Comparison of ENCODE assay signal across 1 cellular context in the genomic region with DNA sequence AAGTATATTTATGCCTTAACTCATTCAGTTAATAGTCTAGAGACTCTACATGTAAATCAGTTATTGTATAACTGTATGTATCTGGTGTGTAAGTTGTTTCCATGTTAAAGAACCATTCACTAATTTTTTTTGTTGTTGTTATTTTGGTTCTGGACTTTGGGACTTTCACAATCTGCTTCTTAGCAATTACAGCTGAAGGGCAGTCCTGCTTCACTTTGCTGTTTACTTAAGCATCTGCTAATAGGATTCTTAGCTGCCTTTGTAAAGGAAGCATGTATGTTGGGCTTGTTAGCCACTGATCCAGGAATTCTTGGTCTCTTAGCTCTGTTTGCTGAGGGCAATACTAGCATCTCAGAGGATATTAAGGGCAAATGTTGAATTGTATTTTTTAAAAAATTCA.
TF ChIP-seq lines count a peak whose summit lies in the region.

No MANE protein-coding gene starts in this region.

TF ChIP-seq in HepG2, 621 proteins besides CTCF, POLR2A, EP300 and RAD21 (continued from another document and continues in another):
- TF ChIP-seq, protein P1, sequence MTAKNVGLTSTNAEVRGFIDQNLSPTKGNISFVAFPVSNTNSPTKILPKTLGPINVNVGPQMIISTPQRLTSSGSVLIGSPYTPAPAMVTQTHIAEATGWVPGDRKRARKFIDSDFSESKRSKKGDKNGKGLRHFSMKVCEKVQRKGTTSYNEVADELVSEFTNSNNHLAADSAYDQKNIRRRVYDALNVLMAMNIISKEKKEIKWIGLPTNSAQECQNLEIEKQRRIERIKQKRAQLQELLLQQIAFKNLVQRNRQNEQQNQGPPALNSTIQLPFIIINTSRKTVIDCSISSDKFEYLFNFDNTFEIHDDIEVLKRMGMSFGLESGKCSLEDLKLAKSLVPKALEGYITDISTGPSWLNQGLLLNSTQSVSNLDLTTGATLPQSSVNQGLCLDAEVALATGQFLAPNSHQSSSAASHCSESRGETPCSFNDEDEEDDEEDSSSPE (CRISPR knock-in tag; IDR thresholded peaks at IDR 0.05): no peak
- TF ChIP-seq HOXD1 (CRISPR knock-in tag; IDR thresholded peaks at IDR 0.05) (no peak), ASH2L (IDR thresholded peaks at IDR 0.05; ENCODE audit: insufficient read length, low read depth, low read length) (no peak), ZNF431 (CRISPR knock-in tag; IDR thresholded peaks at IDR 0.05; ENCODE audit: borderline replicate concordance, low read depth) (no peak), TOPORS (CRISPR knock-in tag; IDR thresholded peaks at IDR 0.05) (no peak), HNF4G (IDR thresholded peaks at IDR 0.05; ENCODE audit: borderline replicate concordance, low read depth, low read length) (peak; percentile 70; the same call in 1 of the 2 replicates), HNF4G (CRISPR knock-in tag; IDR thresholded peaks at IDR 0.05; ENCODE audit: borderline replicate concordance, low read depth) (no peak), CREM (IDR thresholded peaks at IDR 0.05) (no peak), CREM (CRISPR knock-in tag; IDR thresholded peaks at IDR 0.05) (no peak), POLR2G (IDR thresholded peaks at IDR 0.05; ENCODE audit: low read depth, low read length) (no peak), GZF1 (CRISPR knock-in tag; IDR thresholded peaks at IDR 0.05) (no peak), ZNF501 (CRISPR knock-in tag; IDR thresholded peaks at IDR 0.05) (no peak), ZNF605 (CRISPR knock-in tag; IDR thresholded peaks at IDR 0.05) (no peak), FOXP1 (IDR thresholded peaks at IDR 0.05) (peak; percentile 67; the same call in 1 of the 2 replicates), FOXP1 (CRISPR knock-in tag; IDR thresholded peaks at IDR 0.05) (peak; percentile 91; the same call in 1 of the 2 replicates), MEF2D (CRISPR knock-in tag; IDR thresholded peaks at IDR 0.05) (peak; percentile 54; the same call in 1 of the 2 replicates), MIXL1 (CRISPR knock-in tag; IDR thresholded peaks at IDR 0.05) (peak; percentile 95), SAP130 (CRISPR knock-in tag; IDR thresholded peaks at IDR 0.05; ENCODE audit: low read depth) (peak; percentile 42), ELF3 (CRISPR knock-in tag; IDR thresholded peaks at IDR 0.05) (peak; percentile 39; the same call in 1 of the 2 replicates), SOX6 (IDR thresholded peaks at IDR 0.05) (no peak), SOX6 (CRISPR knock-in tag; IDR thresholded peaks at IDR 0.05) (peak; percentile 66), NCOA2 (CRISPR knock-in tag; IDR thresholded peaks at IDR 0.05) (peak; percentile 61), SP1 (IDR thresholded peaks at IDR 0.05) (no peak), SP1 (CRISPR knock-in tag; IDR thresholded peaks at IDR 0.05) (no peak), ZNF101 (CRISPR knock-in tag; IDR thresholded peaks at IDR 0.05; ENCODE audit: borderline replicate concordance, low read depth) (no peak), FOXA3 (CRISPR knock-in tag; IDR thresholded peaks at IDR 0.05) (peak; percentile 96), FOXA1 (IDR thresholded peaks at IDR 0.05) (peak; percentile 44; the same call in 1 of the 2 replicates), FOXA1 (CRISPR knock-in tag; IDR thresholded peaks at IDR 0.05) (peak; percentile 91), ZNF121 (CRISPR knock-in tag; IDR thresholded peaks at IDR 0.05) (no peak), ZBTB42 (CRISPR knock-in tag; IDR thresholded peaks at IDR 0.05) (no peak), IRF2 (CRISPR knock-in tag; IDR thresholded peaks at IDR 0.05) (0 out of 2 replicates have a peak, but pooled peaks have one; percentile 35), DNMT1 (CRISPR knock-in tag; IDR thresholded peaks at IDR 0.05) (no peak), ZMAT3 (CRISPR knock-in tag; conservative IDR thresholded peaks at IDR 0.05) (no peak), ZNF746 (CRISPR knock-in tag; IDR thresholded peaks at IDR 0.05) (no peak), ZNF331 (CRISPR knock-in tag; IDR thresholded peaks at IDR 0.05) (0 out of 2 replicates have a peak, but pooled peaks have one; percentile 9)
- TF ChIP-seq, protein P2, sequence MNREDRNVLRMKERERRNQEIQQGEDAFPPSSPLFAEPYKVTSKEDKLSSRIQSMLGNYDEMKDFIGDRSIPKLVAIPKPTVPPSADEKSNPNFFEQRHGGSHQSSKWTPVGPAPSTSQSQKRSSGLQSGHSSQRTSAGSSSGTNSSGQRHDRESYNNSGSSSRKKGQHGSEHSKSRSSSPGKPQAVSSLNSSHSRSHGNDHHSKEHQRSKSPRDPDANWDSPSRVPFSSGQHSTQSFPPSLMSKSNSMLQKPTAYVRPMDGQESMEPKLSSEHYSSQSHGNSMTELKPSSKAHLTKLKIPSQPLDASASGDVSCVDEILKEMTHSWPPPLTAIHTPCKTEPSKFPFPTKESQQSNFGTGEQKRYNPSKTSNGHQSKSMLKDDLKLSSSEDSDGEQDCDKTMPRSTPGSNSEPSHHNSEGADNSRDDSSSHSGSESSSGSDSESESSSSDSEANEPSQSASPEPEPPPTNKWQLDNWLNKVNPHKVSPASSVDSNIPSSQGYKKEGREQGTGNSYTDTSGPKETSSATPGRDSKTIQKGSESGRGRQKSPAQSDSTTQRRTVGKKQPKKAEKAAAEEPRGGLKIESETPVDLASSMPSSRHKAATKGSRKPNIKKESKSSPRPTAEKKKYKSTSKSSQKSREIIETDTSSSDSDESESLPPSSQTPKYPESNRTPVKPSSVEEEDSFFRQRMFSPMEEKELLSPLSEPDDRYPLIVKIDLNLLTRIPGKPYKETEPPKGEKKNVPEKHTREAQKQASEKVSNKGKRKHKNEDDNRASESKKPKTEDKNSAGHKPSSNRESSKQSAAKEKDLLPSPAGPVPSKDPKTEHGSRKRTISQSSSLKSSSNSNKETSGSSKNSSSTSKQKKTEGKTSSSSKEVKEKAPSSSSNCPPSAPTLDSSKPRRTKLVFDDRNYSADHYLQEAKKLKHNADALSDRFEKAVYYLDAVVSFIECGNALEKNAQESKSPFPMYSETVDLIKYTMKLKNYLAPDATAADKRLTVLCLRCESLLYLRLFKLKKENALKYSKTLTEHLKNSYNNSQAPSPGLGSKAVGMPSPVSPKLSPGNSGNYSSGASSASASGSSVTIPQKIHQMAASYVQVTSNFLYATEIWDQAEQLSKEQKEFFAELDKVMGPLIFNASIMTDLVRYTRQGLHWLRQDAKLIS (CRISPR knock-in tag; IDR thresholded peaks at IDR 0.05): no peak
- TF ChIP-seq, protein P3, sequence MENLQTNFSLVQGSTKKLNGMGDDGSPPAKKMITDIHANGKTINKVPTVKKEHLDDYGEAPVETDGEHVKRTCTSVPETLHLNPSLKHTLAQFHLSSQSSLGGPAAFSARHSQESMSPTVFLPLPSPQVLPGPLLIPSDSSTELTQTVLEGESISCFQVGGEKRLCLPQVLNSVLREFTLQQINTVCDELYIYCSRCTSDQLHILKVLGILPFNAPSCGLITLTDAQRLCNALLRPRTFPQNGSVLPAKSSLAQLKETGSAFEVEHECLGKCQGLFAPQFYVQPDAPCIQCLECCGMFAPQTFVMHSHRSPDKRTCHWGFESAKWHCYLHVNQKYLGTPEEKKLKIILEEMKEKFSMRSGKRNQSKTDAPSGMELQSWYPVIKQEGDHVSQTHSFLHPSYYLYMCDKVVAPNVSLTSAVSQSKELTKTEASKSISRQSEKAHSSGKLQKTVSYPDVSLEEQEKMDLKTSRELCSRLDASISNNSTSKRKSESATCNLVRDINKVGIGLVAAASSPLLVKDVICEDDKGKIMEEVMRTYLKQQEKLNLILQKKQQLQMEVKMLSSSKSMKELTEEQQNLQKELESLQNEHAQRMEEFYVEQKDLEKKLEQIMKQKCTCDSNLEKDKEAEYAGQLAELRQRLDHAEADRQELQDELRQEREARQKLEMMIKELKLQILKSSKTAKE (CRISPR knock-in tag; IDR thresholded peaks at IDR 0.05; ENCODE audit: borderline replicate concordance): no peak
- TF ChIP-seq, protein P4, sequence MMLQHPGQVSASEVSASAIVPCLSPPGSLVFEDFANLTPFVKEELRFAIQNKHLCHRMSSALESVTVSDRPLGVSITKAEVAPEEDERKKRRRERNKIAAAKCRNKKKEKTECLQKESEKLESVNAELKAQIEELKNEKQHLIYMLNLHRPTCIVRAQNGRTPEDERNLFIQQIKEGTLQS (CRISPR knock-in tag; IDR thresholded peaks at IDR 0.05): no peak
- TF ChIP-seq, protein P5, sequence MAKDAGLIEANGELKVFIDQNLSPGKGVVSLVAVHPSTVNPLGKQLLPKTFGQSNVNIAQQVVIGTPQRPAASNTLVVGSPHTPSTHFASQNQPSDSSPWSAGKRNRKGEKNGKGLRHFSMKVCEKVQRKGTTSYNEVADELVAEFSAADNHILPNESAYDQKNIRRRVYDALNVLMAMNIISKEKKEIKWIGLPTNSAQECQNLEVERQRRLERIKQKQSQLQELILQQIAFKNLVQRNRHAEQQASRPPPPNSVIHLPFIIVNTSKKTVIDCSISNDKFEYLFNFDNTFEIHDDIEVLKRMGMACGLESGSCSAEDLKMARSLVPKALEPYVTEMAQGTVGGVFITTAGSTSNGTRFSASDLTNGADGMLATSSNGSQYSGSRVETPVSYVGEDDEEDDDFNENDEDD (CRISPR knock-in tag; IDR thresholded peaks at IDR 0.05; ENCODE audit: borderline replicate concordance): no peak
- TF ChIP-seq, protein P6, sequence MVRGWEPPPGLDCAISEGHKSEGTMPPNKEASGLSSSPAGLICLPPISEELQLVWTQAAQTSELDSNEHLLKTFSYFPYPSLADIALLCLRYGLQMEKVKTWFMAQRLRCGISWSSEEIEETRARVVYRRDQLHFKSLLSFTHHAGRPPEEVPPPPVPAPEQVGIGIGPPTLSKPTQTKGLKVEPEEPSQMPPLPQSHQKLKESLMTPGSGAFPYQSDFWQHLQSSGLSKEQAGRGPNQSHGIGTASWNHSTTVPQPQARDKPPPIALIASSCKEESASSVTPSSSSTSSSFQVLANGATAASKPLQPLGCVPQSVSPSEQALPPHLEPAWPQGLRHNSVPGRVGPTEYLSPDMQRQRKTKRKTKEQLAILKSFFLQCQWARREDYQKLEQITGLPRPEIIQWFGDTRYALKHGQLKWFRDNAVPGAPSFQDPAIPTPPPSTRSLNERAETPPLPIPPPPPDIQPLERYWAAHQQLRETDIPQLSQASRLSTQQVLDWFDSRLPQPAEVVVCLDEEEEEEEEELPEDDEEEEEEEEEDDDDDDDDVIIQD (CRISPR knock-in tag; IDR thresholded peaks at IDR 0.05; ENCODE audit: low read depth): peak; percentile 32; the same call in 1 of the 2 replicates
- TF ChIP-seq, protein P7, sequence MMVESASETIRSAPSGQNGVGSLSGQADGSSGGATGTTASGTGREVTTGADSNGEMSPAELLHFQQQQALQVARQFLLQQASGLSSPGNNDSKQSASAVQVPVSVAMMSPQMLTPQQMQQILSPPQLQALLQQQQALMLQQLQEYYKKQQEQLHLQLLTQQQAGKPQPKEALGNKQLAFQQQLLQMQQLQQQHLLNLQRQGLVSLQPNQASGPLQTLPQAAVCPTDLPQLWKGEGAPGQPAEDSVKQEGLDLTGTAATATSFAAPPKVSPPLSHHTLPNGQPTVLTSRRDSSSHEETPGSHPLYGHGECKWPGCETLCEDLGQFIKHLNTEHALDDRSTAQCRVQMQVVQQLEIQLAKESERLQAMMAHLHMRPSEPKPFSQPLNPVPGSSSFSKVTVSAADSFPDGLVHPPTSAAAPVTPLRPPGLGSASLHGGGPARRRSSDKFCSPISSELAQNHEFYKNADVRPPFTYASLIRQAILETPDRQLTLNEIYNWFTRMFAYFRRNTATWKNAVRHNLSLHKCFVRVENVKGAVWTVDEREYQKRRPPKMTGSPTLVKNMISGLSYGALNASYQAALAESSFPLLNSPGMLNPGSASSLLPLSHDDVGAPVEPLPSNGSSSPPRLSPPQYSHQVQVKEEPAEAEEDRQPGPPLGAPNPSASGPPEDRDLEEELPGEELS (CRISPR knock-in tag; IDR thresholded peaks at IDR 0.05): peak; percentile 74
- TF ChIP-seq, protein P8, sequence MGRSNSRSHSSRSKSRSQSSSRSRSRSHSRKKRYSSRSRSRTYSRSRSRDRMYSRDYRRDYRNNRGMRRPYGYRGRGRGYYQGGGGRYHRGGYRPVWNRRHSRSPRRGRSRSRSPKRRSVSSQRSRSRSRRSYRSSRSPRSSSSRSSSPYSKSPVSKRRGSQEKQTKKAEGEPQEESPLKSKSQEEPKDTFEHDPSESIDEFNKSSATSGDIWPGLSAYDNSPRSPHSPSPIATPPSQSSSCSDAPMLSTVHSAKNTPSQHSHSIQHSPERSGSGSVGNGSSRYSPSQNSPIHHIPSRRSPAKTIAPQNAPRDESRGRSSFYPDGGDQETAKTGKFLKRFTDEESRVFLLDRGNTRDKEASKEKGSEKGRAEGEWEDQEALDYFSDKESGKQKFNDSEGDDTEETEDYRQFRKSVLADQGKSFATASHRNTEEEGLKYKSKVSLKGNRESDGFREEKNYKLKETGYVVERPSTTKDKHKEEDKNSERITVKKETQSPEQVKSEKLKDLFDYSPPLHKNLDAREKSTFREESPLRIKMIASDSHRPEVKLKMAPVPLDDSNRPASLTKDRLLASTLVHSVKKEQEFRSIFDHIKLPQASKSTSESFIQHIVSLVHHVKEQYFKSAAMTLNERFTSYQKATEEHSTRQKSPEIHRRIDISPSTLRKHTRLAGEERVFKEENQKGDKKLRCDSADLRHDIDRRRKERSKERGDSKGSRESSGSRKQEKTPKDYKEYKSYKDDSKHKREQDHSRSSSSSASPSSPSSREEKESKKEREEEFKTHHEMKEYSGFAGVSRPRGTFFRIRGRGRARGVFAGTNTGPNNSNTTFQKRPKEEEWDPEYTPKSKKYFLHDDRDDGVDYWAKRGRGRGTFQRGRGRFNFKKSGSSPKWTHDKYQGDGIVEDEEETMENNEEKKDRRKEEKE (IDR thresholded peaks at IDR 0.05): no peak
- TF ChIP-seq, protein P9, sequence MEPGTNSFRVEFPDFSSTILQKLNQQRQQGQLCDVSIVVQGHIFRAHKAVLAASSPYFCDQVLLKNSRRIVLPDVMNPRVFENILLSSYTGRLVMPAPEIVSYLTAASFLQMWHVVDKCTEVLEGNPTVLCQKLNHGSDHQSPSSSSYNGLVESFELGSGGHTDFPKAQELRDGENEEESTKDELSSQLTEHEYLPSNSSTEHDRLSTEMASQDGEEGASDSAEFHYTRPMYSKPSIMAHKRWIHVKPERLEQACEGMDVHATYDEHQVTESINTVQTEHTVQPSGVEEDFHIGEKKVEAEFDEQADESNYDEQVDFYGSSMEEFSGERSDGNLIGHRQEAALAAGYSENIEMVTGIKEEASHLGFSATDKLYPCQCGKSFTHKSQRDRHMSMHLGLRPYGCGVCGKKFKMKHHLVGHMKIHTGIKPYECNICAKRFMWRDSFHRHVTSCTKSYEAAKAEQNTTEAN (CRISPR knock-in tag; conservative IDR thresholded peaks at IDR 0.05): no peak
- TF ChIP-seq, protein P10, sequence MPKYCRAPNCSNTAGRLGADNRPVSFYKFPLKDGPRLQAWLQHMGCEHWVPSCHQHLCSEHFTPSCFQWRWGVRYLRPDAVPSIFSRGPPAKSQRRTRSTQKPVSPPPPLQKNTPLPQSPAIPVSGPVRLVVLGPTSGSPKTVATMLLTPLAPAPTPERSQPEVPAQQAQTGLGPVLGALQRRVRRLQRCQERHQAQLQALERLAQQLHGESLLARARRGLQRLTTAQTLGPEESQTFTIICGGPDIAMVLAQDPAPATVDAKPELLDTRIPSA (CRISPR knock-in tag; IDR thresholded peaks at IDR 0.05; ENCODE audit: borderline replicate concordance): no peak
- TF ChIP-seq, protein P11, sequence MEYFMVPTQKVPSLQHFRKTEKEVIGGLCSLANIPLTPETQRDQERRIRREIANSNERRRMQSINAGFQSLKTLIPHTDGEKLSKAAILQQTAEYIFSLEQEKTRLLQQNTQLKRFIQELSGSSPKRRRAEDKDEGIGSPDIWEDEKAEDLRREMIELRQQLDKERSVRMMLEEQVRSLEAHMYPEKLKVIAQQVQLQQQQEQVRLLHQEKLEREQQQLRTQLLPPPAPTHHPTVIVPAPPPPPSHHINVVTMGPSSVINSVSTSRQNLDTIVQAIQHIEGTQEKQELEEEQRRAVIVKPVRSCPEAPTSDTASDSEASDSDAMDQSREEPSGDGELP (IDR thresholded peaks at IDR 0.05; ENCODE audit: borderline replicate concordance, low read depth): peak; percentile 79
